ENCODE assay signal across 7 cellular contexts in genomic region chr3:9770276-9770812, GRCh38. TPM values are rescaled to one million over a fixed set of nuclear protein-coding genes. Genes with fewer than 3 reads are reported as not detected.
DNase-seq lines count a peak whose midpoint lies in the region; ATAC-seq and TF ChIP-seq lines count a peak whose summit lies in the region.

No MANE protein-coding gene starts in this region.

- TF ChIP-seq RAD21 in Ishikawa (IDR thresholded peaks at IDR 0.05; ENCODE audit: low read depth), result no peak

- H3K9me3 ChIP-seq in iPS-18a (ENCODE audit: control insufficient read depth, low read depth, low read length) (no peaks in the 10 kb centered on the region), skeletal muscle satellite cell (replicated peaks; ENCODE audit: low read length) (no peaks in the 10 kb centered on the region)

- H3K4me2 ChIP-seq in skeletal muscle satellite cell (ENCODE audit: low read length), result peak overlapping the region; percentile 94

- peaks cover 6% of the 10 kb centered on the region for H3K4me1 ChIP-seq in iPS-18a (ENCODE audit: control insufficient read depth, low read depth, low read length)
- H3K4me1 ChIP-seq in skeletal muscle satellite cell (ENCODE audit: control insufficient read depth, insufficient read depth, low read length), result peaks cover 32% of the 10 kb centered on the region

- H3K27me3 ChIP-seq in iPS-18a (ENCODE audit: control insufficient read depth, insufficient read depth, low read length) (peaks cover 49% of the 10 kb centered on the region), skeletal muscle satellite cell (ENCODE audit: control insufficient read depth, insufficient read depth, low read length) (no peaks in the 10 kb centered on the region)

- no peak overlapping the region for H3K27ac ChIP-seq in iPS-18a (ENCODE audit: low read length)

- ATAC-seq in HG02973 (IDR thresholded peaks at IDR 0.05; ENCODE audit: unreplicated experiment), result no peak

- H3K4me3 ChIP-seq in iPS-18a (ENCODE audit: low read length) (peak overlapping the region; percentile 46), skeletal muscle satellite cell (ENCODE audit: low read length) (peak overlapping the region; percentile 76)

- DNase-seq in astrocyte of the hippocampus (ENCODE audit: low read depth, low spot score), result peak; percentile 33
- no peak for DNase-seq in NCI-H345 treated with DMSO at 0.1 percent for 48 hours (lab: John Stamatoyannopoulos, UW; ENCODE audit: unreplicated experiment)
- no peak for DNase-seq in stimulated activated CD4-positive, alpha-beta T cell treated with anti-CD3 and anti-CD28 coated beads, Interleukin-15, amount 100 ng/mL, for 24 hours

- no peak overlapping the region for H3K9ac ChIP-seq in iPS-18a (ENCODE audit: low read length)
- H3K9ac ChIP-seq in skeletal muscle satellite cell (ENCODE audit: low read depth, low read length), result peak overlapping the region; percentile 87

- H3K36me3 ChIP-seq in iPS-18a (ENCODE audit: control insufficient read depth, low read depth, low read length), result no peaks in the 10 kb centered on the region
- peaks cover 2% of the 10 kb centered on the region for H3K36me3 ChIP-seq in skeletal muscle satellite cell (ENCODE audit: insufficient read depth, low read length)

- no peak for TF ChIP-seq EP300 in Ishikawa (IDR thresholded peaks at IDR 0.05; ENCODE audit: borderline replicate concordance)

TF ChIP-seq in Ishikawa, 13 proteins besides CTCF, POLR2A, EP300 and RAD21:
- no peak for TF ChIP-seq TCF12 (IDR thresholded peaks at IDR 0.05; ENCODE audit: low read depth)
- TF ChIP-seq CEBPB (IDR thresholded peaks at IDR 0.05), result no peak
- no peak for TF ChIP-seq EGR1 (IDR thresholded peaks at IDR 0.05)
- no peak for TF ChIP-seq FOXM1 (IDR thresholded peaks at IDR 0.05; ENCODE audit: borderline replicate concordance, low read depth)
- TF ChIP-seq ZBTB7A (IDR thresholded peaks at IDR 0.05; ENCODE audit: low read depth), result no peak
- TF ChIP-seq, protein P1, sequence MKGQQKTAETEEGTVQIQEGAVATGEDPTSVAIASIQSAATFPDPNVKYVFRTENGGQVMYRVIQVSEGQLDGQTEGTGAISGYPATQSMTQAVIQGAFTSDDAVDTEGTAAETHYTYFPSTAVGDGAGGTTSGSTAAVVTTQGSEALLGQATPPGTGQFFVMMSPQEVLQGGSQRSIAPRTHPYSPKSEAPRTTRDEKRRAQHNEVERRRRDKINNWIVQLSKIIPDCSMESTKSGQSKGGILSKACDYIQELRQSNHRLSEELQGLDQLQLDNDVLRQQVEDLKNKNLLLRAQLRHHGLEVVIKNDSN (IDR thresholded peaks at IDR 0.05), result peak; percentile 81

RNA-seq across cellular contexts. Expression of gene CAMK1, which starts 0.6 kb away (rescaled TPM):
- total RNA-seq in skeletal muscle satellite cell (2012; rRNA removed), result 23.1 and 23.8 TPM in 2 replicates

RNA-seq across cellular contexts. Expression of gene OGG1, which starts 20.6 kb away (rescaled TPM):
- total RNA-seq in skeletal muscle satellite cell (2012; rRNA removed), result 22.6 and 23.6 TPM in 2 replicates

RNA-seq across cellular contexts. Expression of gene TADA3, which starts 21.9 kb away (rescaled TPM):
- total RNA-seq in skeletal muscle satellite cell (2012; rRNA removed), result 47.9 and 57.0 TPM in 2 replicates

RNA-seq across cellular contexts. Expression of gene ARPC4, which starts 22.5 kb away (rescaled TPM):
- 223 and 269 TPM in 2 replicates for total RNA-seq in skeletal muscle satellite cell (2012; rRNA removed)

RNA-seq across cellular contexts. Expression of gene BRPF1, which starts 38.8 kb away (rescaled TPM):
- total RNA-seq in skeletal muscle satellite cell (2012; rRNA removed), result 15.2 and 18.6 TPM in 2 replicates
